ENCODE assay signal across 8 cellular contexts in genomic region chr19:11482384-11483050, GRCh38. TPM values are rescaled to one million over a fixed set of nuclear protein-coding genes. Genes with fewer than 3 reads are reported as not detected.
A peak's percentile ranks its signal among the peaks of the same experiment; 100 is the strongest.
DNase-seq lines count a peak whose midpoint lies in the region; ATAC-seq, FAIRE-seq and TF ChIP-seq lines count a peak whose summit lies in the region.

No MANE protein-coding gene starts in this region.

- H3K14ac ChIP-seq in H1 (ENCODE audit: insufficient read length), result no peak overlapping the region

- no peak overlapping the region for H3K27ac ChIP-seq in CD8-positive, alpha-beta memory T cell (ENCODE audit: low read depth, low read length)
- H3K27ac ChIP-seq in H1 (ENCODE audit: low read depth, low read length), result no peak overlapping the region
- no peak overlapping the region for H3K27ac ChIP-seq in mesodermal cell (ENCODE audit: low read depth, low read length, severe bottlenecking)

- peak in 1 of 2 experiments; percentile 53; a peak in 1 of 3 replicates for TF ChIP-seq EP300 in H1 (IDR thresholded peaks at IDR 0.05; ENCODE audit: borderline replicate concordance in 1 of 2, low read depth in 2 of 2, low read length in 2 of 2)

- no peaks in the 10 kb centered on the region for H3K36me3 ChIP-seq in CD8-positive, alpha-beta memory T cell (ENCODE audit: insufficient read depth, low read length)
- H3K36me3 ChIP-seq in H1 (ENCODE audit: control insufficient read depth in 2 of 4, insufficient read depth in 4 of 4, low read length in 3 of 4) (no peaks in the 10 kb centered on the region; a peak in 1 of 8 replicates), mesodermal cell (ENCODE audit: control insufficient read depth, insufficient read depth, low read length) (peaks cover 3% of the 10 kb centered on the region)

- 0 out of 3 replicates have a peak, but pooled peaks of 1 of the 2 experiments have one; percentile 17 for TF ChIP-seq POLR2A in H1 (IDR thresholded peaks at IDR 0.05; ENCODE audit: control extremely low read depth in 1 of 2, low read depth in 2 of 2, low read length in 2 of 2)

- peaks cover 26 to 28% of the 10 kb centered on the region in 2 donors for H3K27me3 Mint-ChIP-seq in CD8-positive, alpha-beta memory T cell

- H3K56ac ChIP-seq in H1 (replicated peaks; ENCODE audit: insufficient read length, low read depth, low read length), result no peak overlapping the region

- H2BK15ac ChIP-seq in H1 (ENCODE audit: low read length), result no peak overlapping the region

- POLR2A ChIA-PET in CD8-positive, alpha-beta memory T cell (lab: Charles Lee), result interaction anchor here (0.5 to 1.7 kb wide), 6 partner anchors 23 to 851 kb away, joined by 3 to 9 read pairs (median 3); partner anchors contain the start of genes PRKCSH, ZNF563 and ZNF653
- POLR2A ChIA-PET in H1 (lab: Charles Lee; ENCODE audit: partially characterized antibody), result interaction anchor here (0.6 to 3.9 kb wide), 19 partner anchors 8 to 122 kb away, joined by 3 to 20 read pairs (median 4); partner anchors contain the start of gene EPOR

- no peak overlapping the region for H3K23ac ChIP-seq in H1 (ENCODE audit: insufficient read length)

- H2BK12ac ChIP-seq in H1 (ENCODE audit: low read depth, low read length), result no peak overlapping the region

- peak; percentile 86 to 87 for TF ChIP-seq RAD21 in H1 (IDR thresholded peaks at IDR 0.05 in 1 of 2, conservative IDR thresholded peaks at IDR 0.05 in 1 of 2; ENCODE audit: low read depth in 2 of 2, low read length in 2 of 2)

- no peak overlapping the region for H2BK120ac ChIP-seq in H1 (replicated peaks; ENCODE audit: low read depth, low read length)

- no peaks in the 10 kb centered on the region for H3K9me3 Mint-ChIP-seq in CD8-positive, alpha-beta memory T cell

- peak overlapping the region; percentile 18 for H4K5ac ChIP-seq in H1 (ENCODE audit: insufficient read length, low read depth, low read length)

- H3K79me2 ChIP-seq in H1 (ENCODE audit: control insufficient read depth in 1 of 2, insufficient read depth in 2 of 2, low read length in 2 of 2), result no peaks in the 10 kb centered on the region

- no peak overlapping the region; a peak in 1 of 7 replicates for H3K9ac ChIP-seq in H1 (replicated peaks in 1 of 4; ENCODE audit: extremely low read depth in 1 of 4, low read depth in 3 of 4, low read length in 3 of 4)

- peaks cover 0 to 17% (median 1%) of the 10 kb centered on the region in 3 donors for H3K36me3 Mint-ChIP-seq in CD8-positive, alpha-beta memory T cell

- H3K18ac ChIP-seq in H1 (ENCODE audit: extremely low read depth, low read length), result no peak overlapping the region; the same call in 1 of the 2 replicates

- peaks cover 0 to 9% of the 10 kb centered on the region in 2 experiments for H4K20me1 ChIP-seq in H1 (replicated peaks in 1 of 2; ENCODE audit: control insufficient read depth in 1 of 2, insufficient read depth in 2 of 2, low read length in 2 of 2)

- 11% methylated on average over 39 of the region's 58 CpGs; no CpG with 5 or more reads in 1 of the 2 experiments for WGBS in H1 (ENCODE audit: extremely low coverage in 1 of 2, insufficient coverage in 1 of 2, insufficient read length in 1 of 2, insufficient replicate concordance in 2 of 2, low coverage in 1 of 2, low lambda C conversion rate in 2 of 2, missing lambda C conversion rate in 1 of 2), 2 experiments
- WGBS in mesodermal cell (ENCODE audit: insufficient coverage in 2 of 2), 2 experiments, result 5 to 10% methylated on average over 25 to 47 of the region's 58 CpGs

- peak; percentile 35 for ATAC-seq in GM19468 (IDR thresholded peaks at IDR 0.05; ENCODE audit: extremely low read depth, unreplicated experiment)

- H3K4me2 ChIP-seq in H1 (ENCODE audit: insufficient read depth in 1 of 2, low read depth in 2 of 2, low read length in 2 of 2), result peak overlapping the region in 1 of 2 experiments; percentile 55; a peak in 3 of 4 replicates

- no peak overlapping the region for H2AK5ac ChIP-seq in H1 (ENCODE audit: low read depth, low read length)

- H4K8ac ChIP-seq in H1 (ENCODE audit: extremely low read depth, insufficient read depth, low read length), result peak overlapping the region; percentile 86

- peaks cover 19 to 26% (median 25%) of the 10 kb centered on the region in 3 donors for H3K4me1 Mint-ChIP-seq in CD8-positive, alpha-beta memory T cell

- H4K91ac ChIP-seq in H1 (replicated peaks; ENCODE audit: insufficient read length, low read length), result no peak overlapping the region

- H3K79me1 ChIP-seq in H1 (ENCODE audit: low read depth, low read length), result no peaks in the 10 kb centered on the region

- peaks cover 23% of the 10 kb centered on the region for H3K4me1 ChIP-seq in CD8-positive, alpha-beta memory T cell (ENCODE audit: insufficient read depth, low read length)
- H3K4me1 ChIP-seq in H1 (replicated peaks in 1 of 4; ENCODE audit: control insufficient read depth in 3 of 4, insufficient read depth in 4 of 4, low read length in 3 of 4) (peaks cover 0 to 17% (median 5%) of the 10 kb centered on the region in 4 experiments; a peak in 5 of 7 replicates), mesodermal cell (ENCODE audit: control insufficient read depth, insufficient read depth, low read length, poor library complexity, severe bottlenecking) (no peaks in the 10 kb centered on the region)

- no peak overlapping the region for H3K4ac ChIP-seq in H1 (replicated peaks; ENCODE audit: insufficient read length, low read depth, low read length)

- no peak overlapping the region for H2BK20ac ChIP-seq in H1 (ENCODE audit: low read length)

- peak overlapping the region; percentile 38 to 79 (median 61) for H3K4me3 Mint-ChIP-seq in CD8-positive, alpha-beta memory T cell

- CTCF ChIA-PET in CD8-positive, alpha-beta memory T cell (lab: Charles Lee), result interaction anchor here (0.6 to 3.3 kb wide), 36 partner anchors 9 to 447 kb away, joined by 3 to 35 read pairs (median 4); partner anchors contain the start of genes CCDC159, ECSIT, ELOF1 and EPOR
- CTCF ChIA-PET in H1 (lab: Charles Lee; ENCODE audit: partially characterized antibody), result interaction anchor here (0.6 to 6.4 kb wide), 33 partner anchors 9 to 894 kb away, joined by 3 to 37 read pairs (median 4); partner anchors contain the start of genes CNN1, EPOR, ODAD3 and PRKCSH

- no peak overlapping the region for H2AFZ ChIP-seq in H1 (ENCODE audit: low read length)

- H3K9me3 ChIP-seq in CD8-positive, alpha-beta memory T cell (ENCODE audit: low read length), result no peaks in the 10 kb centered on the region
- H3K9me3 ChIP-seq in H1 (ENCODE audit: insufficient read depth in 2 of 2, low read depth in 1 of 2, low read length in 1 of 2) (no peaks in the 10 kb centered on the region; a peak in 1 of 4 replicates), mesodermal cell (ENCODE audit: control insufficient read depth, low read length) (no peaks in the 10 kb centered on the region)

- peak; percentile 80 to 89 (median 85) for DNase-seq in CD8-positive, alpha-beta memory T cell
- DNase-seq in HUDEP-2 (lab: John Stamatoyannopoulos, UW; ENCODE audit: unreplicated experiment in 76 of 76), result peak in 73 of 76 experiments; percentile 40 to 95 (median 88)
- DNase-seq in NOMO-1 treated with dmso at 0.1 percent for 144 hours (lab: John Stamatoyannopoulos, UW; ENCODE audit: unreplicated experiment), result peak; percentile 86
- DNase-seq in activated CD8-positive, alpha-beta memory T cell treated with anti-CD3 and anti-CD28 coated beads, Interleukin-2, amount 50 U/mL, for 1 hour (ENCODE audit: extremely low read depth), result peak; percentile 25
- DNase-seq in H1 (ENCODE audit: low read depth in 1 of 2, low spot score in 2 of 2), result peak; percentile 53 to 95
- peak; percentile 82 to 86 for DNase-seq in stimulated activated CD8-positive, alpha-beta memory T cell treated with anti-CD3 and anti-CD28 coated beads, Interleukin-2, amount 100 ng/mL, for 48 hours (ENCODE audit: low read depth in 2 of 2)

- TF ChIP-seq CTCF in H1 (IDR thresholded peaks at IDR 0.05; ENCODE audit: control extremely low read depth in 1 of 3, insufficient read depth in 1 of 3, low read depth in 1 of 3, low read length in 3 of 3), result peak; percentile 93 to 97 (median 96)

- FAIRE-seq in H1 (lab: Jason Lieb, UNC), result no peak

- peaks cover 15% of the 10 kb centered on the region for H3K27me3 ChIP-seq in CD8-positive, alpha-beta memory T cell (ENCODE audit: insufficient read depth, low read length, poor library complexity, severe bottlenecking)
- peaks cover 20 to 26% (median 23%) of the 10 kb centered on the region in 4 experiments for H3K27me3 ChIP-seq in H1 (replicated peaks in 1 of 4; ENCODE audit: control insufficient read depth in 3 of 4, extremely low read depth in 1 of 4, insufficient read depth in 3 of 4, low read length in 3 of 4)

- peak overlapping the region; percentile 39 for H3K4me3 ChIP-seq in CD8-positive, alpha-beta memory T cell (ENCODE audit: low read length)
- peak overlapping the region; percentile 0 to 56 (median 9); a peak in 2 of 8 replicates for H3K4me3 ChIP-seq in H1 (ENCODE audit: extremely low read depth in 1 of 4, insufficient read depth in 2 of 4, low read depth in 3 of 4, low read length in 4 of 4)
- H3K4me3 ChIP-seq in mesodermal cell (ENCODE audit: extremely low read depth, insufficient read depth, low read length, poor library complexity, severe bottlenecking), result peak overlapping the region; percentile 33

- peak overlapping the region in 4 of 8 donors; percentile 34 to 52 (median 48) for H3K27ac Mint-ChIP-seq in CD8-positive, alpha-beta memory T cell

- peaks cover 7% of the 10 kb centered on the region; the same call in 1 of the 2 replicates for H3K23me2 ChIP-seq in H1 (ENCODE audit: low read depth, low read length)

- H2BK5ac ChIP-seq in H1 (ENCODE audit: low read depth, low read length), result no peak overlapping the region

RNA-seq across cellular contexts. Expression of gene ELAVL3, which starts 1.7 kb away (rescaled TPM):
- total RNA-seq in CD8-positive, alpha-beta memory T cell, result not detected
- not detected for polyA plus RNA-seq in CD8-positive, alpha-beta memory T cell
- 1.0 and 2.0 TPM in 2 replicates for total RNA-seq in H1 (2021; fragmentation: NEBNext Ultra II Directional; extraction: Animal tissue kit (Norgen Biotek cat#: 25700))
- 0.80 and 1.2 TPM in 2 replicates for polyA plus RNA-seq in H1 (2011; rRNA removed)
- polyA plus RNA-seq in H1 (2011; cell fraction: cytosol; rRNA removed), result 0.94 TPM
- 3.3 TPM for polyA plus RNA-seq in H1 (2011; cell fraction: nucleus; rRNA removed)
- polyA plus RNA-seq in H1 (2012, experiment 1 of 2), result 0.94 to 1.4 TPM (median 1.1 TPM) in 4 replicates
- polyA plus RNA-seq in H1 (2012, experiment 2 of 2), result 0.38 TPM
- polyA plus RNA-seq in H1 (2013, experiment 1 of 2), result 1.3 TPM
- 0.83 TPM for polyA plus RNA-seq in H1 (2013, experiment 2 of 2)
- 1.4 and 1.6 TPM in 2 replicates for polyA minus RNA-seq in H1 (2011; rRNA and poly(A)+ RNA removed)
- polyA minus RNA-seq in H1 (2011; cell fraction: cytosol; rRNA and poly(A)+ RNA removed), result not detected
- polyA minus RNA-seq in H1 (2011; cell fraction: nucleus; rRNA and poly(A)+ RNA removed), result 2.8 TPM
- polyA plus RNA-seq in mesodermal cell (2013, experiment 1 of 2), result 2.0 TPM
- 1.8 TPM for polyA plus RNA-seq in mesodermal cell (2013, experiment 2 of 2)

RNA-seq across cellular contexts. Expression of gene ZNF653, which starts 23.1 kb away (rescaled TPM):
- 10 to 100 TPM; 12.6 to 13.3 TPM for total RNA-seq in CD8-positive, alpha-beta memory T cell
- polyA plus RNA-seq in CD8-positive, alpha-beta memory T cell, result 5.1 TPM
- total RNA-seq in H1 (2021; fragmentation: NEBNext Ultra II Directional; extraction: Animal tissue kit (Norgen Biotek cat#: 25700)), result 7.9 and 9.5 TPM in 2 replicates
- 7.0 and 13.0 TPM in 2 replicates for polyA plus RNA-seq in H1 (2011; rRNA removed)
- 12.0 TPM for polyA plus RNA-seq in H1 (2011; cell fraction: cytosol; rRNA removed)
- polyA plus RNA-seq in H1 (2011; cell fraction: nucleus; rRNA removed), result 20.5 TPM
- polyA plus RNA-seq in H1 (2012, experiment 1 of 2), result 3.0 to 11.6 TPM (median 10.3 TPM) in 4 replicates
- 8.4 TPM for polyA plus RNA-seq in H1 (2012, experiment 2 of 2)
- polyA plus RNA-seq in H1 (2013, experiment 1 of 2), result 6.5 TPM
- 4.8 TPM for polyA plus RNA-seq in H1 (2013, experiment 2 of 2)
- polyA minus RNA-seq in H1 (2011; rRNA and poly(A)+ RNA removed), result 4.1 and 6.9 TPM in 2 replicates
- polyA minus RNA-seq in H1 (2011; cell fraction: cytosol; rRNA and poly(A)+ RNA removed), result 4.0 TPM
- polyA minus RNA-seq in H1 (2011; cell fraction: nucleus; rRNA and poly(A)+ RNA removed), result 9.4 TPM
- polyA plus RNA-seq in mesodermal cell (2013, experiment 1 of 2), result 10.0 TPM
- polyA plus RNA-seq in mesodermal cell (2013, experiment 2 of 2), result 6.1 TPM

RNA-seq across cellular contexts. Expression of gene ECSIT, which starts 46.4 kb away (rescaled TPM):
- total RNA-seq in CD8-positive, alpha-beta memory T cell, result 10 to 100 TPM; 59.6 to 61.0 TPM
- polyA plus RNA-seq in CD8-positive, alpha-beta memory T cell, result 31.4 TPM
- 53.5 and 55.7 TPM in 2 replicates for total RNA-seq in H1 (2021; fragmentation: NEBNext Ultra II Directional; extraction: Animal tissue kit (Norgen Biotek cat#: 25700))
- 74.1 and 118 TPM in 2 replicates for polyA plus RNA-seq in H1 (2011; rRNA removed)
- polyA plus RNA-seq in H1 (2011; cell fraction: cytosol; rRNA removed), result 81.0 TPM
- polyA plus RNA-seq in H1 (2011; cell fraction: nucleus; rRNA removed), result 87.0 TPM
- 48.8 to 61.3 TPM (median 59.0 TPM) in 4 replicates for polyA plus RNA-seq in H1 (2012, experiment 1 of 2)
- polyA plus RNA-seq in H1 (2012, experiment 2 of 2), result 70.8 TPM
- 31.2 TPM for polyA plus RNA-seq in H1 (2013, experiment 1 of 2)
- 32.1 TPM for polyA plus RNA-seq in H1 (2013, experiment 2 of 2)
- 91.8 and 97.8 TPM in 2 replicates for polyA minus RNA-seq in H1 (2011; rRNA and poly(A)+ RNA removed)
- 44.0 TPM for polyA minus RNA-seq in H1 (2011; cell fraction: cytosol; rRNA and poly(A)+ RNA removed)
- polyA minus RNA-seq in H1 (2011; cell fraction: nucleus; rRNA and poly(A)+ RNA removed), result 23.8 TPM
- 24.6 TPM for polyA plus RNA-seq in mesodermal cell (2013, experiment 1 of 2)
- 23.8 TPM for polyA plus RNA-seq in mesodermal cell (2013, experiment 2 of 2)

RNA-seq across cellular contexts. Expression of gene PRKCSH, which starts 47.1 kb away (rescaled TPM):
- 100 to 1,000 TPM; 262 to 272 TPM for total RNA-seq in CD8-positive, alpha-beta memory T cell
- polyA plus RNA-seq in CD8-positive, alpha-beta memory T cell, result 60.7 TPM
- total RNA-seq in H1 (2021; fragmentation: NEBNext Ultra II Directional; extraction: Animal tissue kit (Norgen Biotek cat#: 25700)), result 337 and 341 TPM in 2 replicates
- polyA plus RNA-seq in H1 (2011; rRNA removed), result 97.2 and 267 TPM in 2 replicates
- 109 TPM for polyA plus RNA-seq in H1 (2011; cell fraction: cytosol; rRNA removed)
- 496 TPM for polyA plus RNA-seq in H1 (2011; cell fraction: nucleus; rRNA removed)
- 197 to 438 TPM (median 349 TPM) in 4 replicates for polyA plus RNA-seq in H1 (2012, experiment 1 of 2)
- polyA plus RNA-seq in H1 (2012, experiment 2 of 2), result 305 TPM
- polyA plus RNA-seq in H1 (2013, experiment 1 of 2), result 349 TPM
- polyA plus RNA-seq in H1 (2013, experiment 2 of 2), result 317 TPM
- polyA minus RNA-seq in H1 (2011; rRNA and poly(A)+ RNA removed), result 114 and 172 TPM in 2 replicates
- 276 TPM for polyA minus RNA-seq in H1 (2011; cell fraction: cytosol; rRNA and poly(A)+ RNA removed)
- 164 TPM for polyA minus RNA-seq in H1 (2011; cell fraction: nucleus; rRNA and poly(A)+ RNA removed)
- polyA plus RNA-seq in mesodermal cell (2013, experiment 1 of 2), result 500 TPM
- polyA plus RNA-seq in mesodermal cell (2013, experiment 2 of 2), result 387 TPM

RNA-seq across cellular contexts. Expression of gene ODAD3, which starts 47.6 kb away (rescaled TPM):
- under 1 TPM; 0.11 to 0.24 TPM for total RNA-seq in CD8-positive, alpha-beta memory T cell
- polyA plus RNA-seq in CD8-positive, alpha-beta memory T cell, result not detected
- 1.6 and 2.2 TPM in 2 replicates for total RNA-seq in H1 (2021; fragmentation: NEBNext Ultra II Directional; extraction: Animal tissue kit (Norgen Biotek cat#: 25700))
- 2.1 and 4.4 TPM in 2 replicates for polyA plus RNA-seq in H1 (2011; rRNA removed)
- 3.0 TPM for polyA plus RNA-seq in H1 (2011; cell fraction: cytosol; rRNA removed)
- 2.9 TPM for polyA plus RNA-seq in H1 (2011; cell fraction: nucleus; rRNA removed)
- polyA plus RNA-seq in H1 (2012, experiment 1 of 2), result 2.2 to 3.8 TPM (median 3.1 TPM) in 4 replicates
- 2.0 TPM for polyA plus RNA-seq in H1 (2012, experiment 2 of 2)
- 4.0 TPM for polyA plus RNA-seq in H1 (2013, experiment 1 of 2)
- 4.2 TPM for polyA plus RNA-seq in H1 (2013, experiment 2 of 2)
- 0.24 and 0.25 TPM in 2 replicates for polyA minus RNA-seq in H1 (2011; rRNA and poly(A)+ RNA removed)
- 0.95 TPM for polyA minus RNA-seq in H1 (2011; cell fraction: cytosol; rRNA and poly(A)+ RNA removed)
- polyA minus RNA-seq in H1 (2011; cell fraction: nucleus; rRNA and poly(A)+ RNA removed), result 0.30 TPM
- 2.0 TPM for polyA plus RNA-seq in mesodermal cell (2013, experiment 1 of 2)
- 2.2 TPM for polyA plus RNA-seq in mesodermal cell (2013, experiment 2 of 2)

Comparison
In these comparisons a context has a peak if more than half of its experiments do, and no peak if none do; other contexts are left out.
1. DNase-seq: peak in every context shown above with its lines; median percentile 88 in HUDEP-2; 86 in NOMO-1 treated with dmso at 0.1 percent for 144 hours; 85 in CD8-positive, alpha-beta memory T cell; 84 in stimulated activated CD8-positive, alpha-beta memory T cell treated with anti-CD3 and anti-CD28 coated beads, Interleukin-2, amount 100 ng/mL, for 48 hours; 74 in H1; 25 in activated CD8-positive, alpha-beta memory T cell treated with anti-CD3 and anti-CD28 coated beads, Interleukin-2, amount 50 U/mL, for 1 hour.